ENCODE assay signal across 8 cellular contexts in genomic region chr21:33380483-33380998, GRCh38. TPM values are rescaled to one million over a fixed set of nuclear protein-coding genes. Genes with fewer than 3 reads are reported as not detected.
DNase-seq lines count a peak whose midpoint lies in the region; ATAC-seq and TF ChIP-seq lines count a peak whose summit lies in the region.

No MANE protein-coding gene starts in this region.

- intact Hi-C loops in ovary (cut with DNase I) (no loop called here), tibial artery (cut with DNase I; ENCODE audit: low total_unique reads) (no loop called here)

- DNase-seq in Peyer's patch: peak; percentile 88 to 96 (median 93)
- DNase-seq in activated T-helper 1 cell treated with Interleukin-2 at 50 U/mL for 16 hours (ENCODE audit: low read depth): peak; percentile 70
- peak; percentile 97 for DNase-seq in fibroblast of pulmonary artery (ENCODE audit: low read depth)
- peak; percentile 80 to 88 (median 83) for DNase-seq in ovary
- peak; percentile 94 to 97 for DNase-seq in tibial artery
- no peak for DNase-seq in NCI-H128 (lab: John Stamatoyannopoulos, UW; ENCODE audit: unreplicated experiment)

- H3K36me3 ChIP-seq in Peyer's patch (no peaks in the 10 kb centered on the region), ovary (no peaks in the 10 kb centered on the region), tibial artery (no peaks in the 10 kb centered on the region)

- TF ChIP-seq EP300 in ovary (IDR thresholded peaks at IDR 0.05): no peak

- H3K27ac ChIP-seq in Peyer's patch (peak overlapping the region; percentile 78 to 87 (median 86)), ovary (peak overlapping the region in 1 of 2 donors; percentile 11), tibial artery (peak overlapping the region; percentile 68 to 70)

- peak in 1 of 6 experiments; percentile 21 for TF ChIP-seq CTCF in Peyer's patch (IDR thresholded peaks at IDR 0.05)
- no peak for TF ChIP-seq CTCF in fibroblast of pulmonary artery (IDR thresholded peaks at IDR 0.05; ENCODE audit: low read length, missing control alignments)
- no peak for TF ChIP-seq CTCF in ovary (IDR thresholded peaks at IDR 0.05)
- TF ChIP-seq CTCF in tibial artery (IDR thresholded peaks at IDR 0.05): no peak

- H3K4me3 ChIP-seq in Peyer's patch (no peak overlapping the region), fibroblast of pulmonary artery (replicated peaks; ENCODE audit: low read depth, low read length) (no peak overlapping the region), ovary (no peak overlapping the region), tibial artery (no peak overlapping the region)

- no peaks in the 10 kb centered on the region for H3K27me3 ChIP-seq in Peyer's patch
- no peaks in the 10 kb centered on the region for H3K27me3 ChIP-seq in ovary
- H3K27me3 ChIP-seq in tibial artery: no peaks in the 10 kb centered on the region

- TF ChIP-seq POLR2A in Peyer's patch (IDR thresholded peaks at IDR 0.05) (peak in 1 of 2 donors; percentile 65), ovary (IDR thresholded peaks at IDR 0.05) (no peak)

- H3K4me1 ChIP-seq in Peyer's patch (peaks cover 5 to 44% (median 38%) of the 10 kb centered on the region in 4 donors), ovary (ENCODE audit: insufficient read depth) (peaks cover 11% of the 10 kb centered on the region), tibial artery (peaks cover 0 to 42% (median 26%) of the 10 kb centered on the region in 4 donors)

- WGBS in ovary, 3 donors: 10 to 18% (median 12%) methylated on average over 11 of the region's 11 CpGs

- ATAC-seq in GM18519 (IDR thresholded peaks at IDR 0.05; ENCODE audit: low FRiP score, unreplicated experiment): peak; percentile 41
- ATAC-seq in HG03039 (IDR thresholded peaks at IDR 0.05; ENCODE audit: unreplicated experiment): peak; percentile 43

- H3K9me3 ChIP-seq in Peyer's patch: no peaks in the 10 kb centered on the region
- no peaks in the 10 kb centered on the region for H3K9me3 ChIP-seq in ovary
- H3K9me3 ChIP-seq in tibial artery: no peaks in the 10 kb centered on the region

RNA-seq across cellular contexts. Expression of gene IFNGR2, which starts 22.7 kb away (rescaled TPM):
- total RNA-seq in Peyer's patch (10 to 100 TPM; 53.7 to 96.3 (median 67.6) TPM), ovary (10 to 100 TPM; 39.6 to 54.5 (median 46.7) TPM)
- 100 to 1,000 TPM in 1 of 2 donors, 10 to 100 TPM in 1; 43.7 to 125 TPM for polyA plus RNA-seq in ovary

RNA-seq across cellular contexts. Expression of gene IFNAR1, which starts 55.8 kb away (rescaled TPM):
- total RNA-seq in Peyer's patch (10 to 100 TPM; 14.9 to 23.1 (median 21.9) TPM), ovary (10 to 100 TPM; 20.6 to 47.9 (median 35.1) TPM)
- 10 to 100 TPM; 26.4 to 31.2 TPM for polyA plus RNA-seq in ovary
